ENCODE assay signal across 10 cellular contexts in genomic region chr5:151257731-151258715, GRCh38. TPM values are rescaled to one million over a fixed set of nuclear protein-coding genes. Genes with fewer than 3 reads are reported as not detected.
A peak's percentile ranks its signal among the peaks of the same experiment; 100 is the strongest.
DNase-seq lines count a peak whose midpoint lies in the region; ATAC-seq and TF ChIP-seq lines count a peak whose summit lies in the region.
"Had no signal": no experiment of that assay in that cellular context is flagged by ENCODE, and none has a peak within 500 bp of the region (broad histone marks: within the 10 kb centered on the region; RNA-seq: fewer than 3 reads in every experiment).

No MANE protein-coding gene starts in this region.

- H3K27ac ChIP-seq in Panc1 (ENCODE audit: low read length), result no peak overlapping the region
- H3K27ac ChIP-seq in mesodermal cell (ENCODE audit: low read depth, low read length, severe bottlenecking), result peak overlapping the region; percentile 64

- ATAC-seq in GM18505 (IDR thresholded peaks at IDR 0.05; ENCODE audit: unreplicated experiment) (no peak), HG02588 (IDR thresholded peaks at IDR 0.05; ENCODE audit: unreplicated experiment) (peak; percentile 30), Panc1 (peak; percentile 5; the same call in 1 of the 2 replicates)

- in situ Hi-C loops in Panc1 (cut with HindIII; ENCODE audit: low pct_unique_long_range_greater_than_20kb, low sequenced_read_pairs), result no loop called here

- no peak overlapping the region for H3K4me3 ChIP-seq in Panc1 (ENCODE audit: low read depth in 2 of 2, low read length in 2 of 2)
- no peak overlapping the region for H3K4me3 ChIP-seq in mesodermal cell (ENCODE audit: extremely low read depth, insufficient read depth, low read length, poor library complexity, severe bottlenecking)

- DNase-seq in Panc1 (ENCODE audit: low read depth, low spot score) (peak; percentile 33), cortex of kidney (lab: John Stamatoyannopoulos, UW) (no peak), HEK293T (ENCODE audit: extremely low spot score) (no peak)
- DNase-seq in activated effector memory CD4-positive, alpha-beta T cell treated with Interleukin-2 at 50 U/mL for 16 hours, result no peak
- DNase-seq in activated naive CD4-positive, alpha-beta T cell (lab: John Stamatoyannopoulos, UW), result no peak

- POLR2A ChIA-PET in Panc1 (lab: Charles Lee) (no interaction called here), HEK293T (lab: Yijun Ruan, JAX) (no interaction called here)

- H3K27me3 ChIP-seq in Panc1 (ENCODE audit: control insufficient read depth, insufficient read depth, low read length), result no peaks in the 10 kb centered on the region

- WGBS in mesodermal cell (ENCODE audit: insufficient coverage in 2 of 2), 2 experiments, result 86 to 94% methylated on average over 8 to 10 of the region's 12 CpGs

- no peak for TF ChIP-seq CTCF in Panc1 (IDR thresholded peaks at IDR 0.05)

- H3K4me1 ChIP-seq in Panc1 (ENCODE audit: control insufficient read depth, insufficient read depth, low read length) (0 out of 2 replicates have a peak, but pooled peaks cover 3% of the 10 kb centered on the region), mesodermal cell (ENCODE audit: control insufficient read depth, insufficient read depth, low read length, poor library complexity, severe bottlenecking) (peaks cover 12% of the 10 kb centered on the region)

- CTCF ChIA-PET in Panc1 (lab: Charles Lee) (no interaction called here), HEK293T (lab: Yijun Ruan, JAX) (no interaction called here)

- no peaks in the 10 kb centered on the region for H3K9me3 ChIP-seq in Panc1 (ENCODE audit: control insufficient read depth, insufficient read depth, low read depth, low read length)
- H3K9me3 ChIP-seq in mesodermal cell (ENCODE audit: control insufficient read depth, low read length), result no peaks in the 10 kb centered on the region

- BruUV-seq in Panc1 (replicated peaks; lab: Mats Ljungman, UMichigan), result no TSS peak

- intact Hi-C loops in Panc1 (cut with micrococcal nuclease; ENCODE audit: unreplicated experiment), result no loop called here

- no peaks in the 10 kb centered on the region; the same call in 1 of the 2 replicates for H3K36me3 ChIP-seq in Panc1 (ENCODE audit: control insufficient read depth, insufficient read depth, low read length)
- no peaks in the 10 kb centered on the region for H3K36me3 ChIP-seq in mesodermal cell (ENCODE audit: control insufficient read depth, insufficient read depth, low read length)

- peak; percentile 50 for TF ChIP-seq POLR2A in GM18505 (IDR thresholded peaks at IDR 0.05; ENCODE audit: borderline replicate concordance, extremely low read depth, insufficient read depth, insufficient read length)

TF ChIP-seq in HEK293T, 16 proteins besides CTCF, POLR2A, EP300 and RAD21:
- TF ChIP-seq HDGF (IDR thresholded peaks at IDR 0.05; ENCODE audit: borderline replicate concordance) (no peak), FOXM1 (IDR thresholded peaks at IDR 0.05; ENCODE audit: borderline replicate concordance) (no peak), FOXA1 (IDR thresholded peaks at IDR 0.05) (no peak), FOXK2 (IDR thresholded peaks at IDR 0.05) (no peak), TARDBP (IDR thresholded peaks at IDR 0.05) (no peak), ZNF384 (IDR thresholded peaks at IDR 0.05) (no peak), L3MBTL2 (conservative IDR thresholded peaks at IDR 0.05) (no peak), BHLHE40 (IDR thresholded peaks at IDR 0.05; ENCODE audit: borderline replicate concordance) (no peak), LEF1 (IDR thresholded peaks at IDR 0.05; ENCODE audit: borderline replicate concordance) (no peak), SP1 (IDR thresholded peaks at IDR 0.05) (no peak), ELF4 (IDR thresholded peaks at IDR 0.05) (no peak), CTBP1 (IDR thresholded peaks at IDR 0.05; ENCODE audit: borderline replicate concordance) (no peak), ARNT (IDR thresholded peaks at IDR 0.05) (no peak), SUZ12 (IDR thresholded peaks at IDR 0.05) (no peak), NFRKB (IDR thresholded peaks at IDR 0.05) (no peak)
- TF ChIP-seq, protein P1, sequence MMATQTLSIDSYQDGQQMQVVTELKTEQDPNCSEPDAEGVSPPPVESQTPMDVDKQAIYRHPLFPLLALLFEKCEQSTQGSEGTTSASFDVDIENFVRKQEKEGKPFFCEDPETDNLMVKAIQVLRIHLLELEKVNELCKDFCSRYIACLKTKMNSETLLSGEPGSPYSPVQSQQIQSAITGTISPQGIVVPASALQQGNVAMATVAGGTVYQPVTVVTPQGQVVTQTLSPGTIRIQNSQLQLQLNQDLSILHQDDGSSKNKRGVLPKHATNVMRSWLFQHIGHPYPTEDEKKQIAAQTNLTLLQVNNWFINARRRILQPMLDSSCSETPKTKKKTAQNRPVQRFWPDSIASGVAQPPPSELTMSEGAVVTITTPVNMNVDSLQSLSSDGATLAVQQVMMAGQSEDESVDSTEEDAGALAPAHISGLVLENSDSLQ (IDR thresholded peaks at IDR 0.05), result no peak
TF ChIP-seq in HEK293T: peak in this region for 0.

RNA-seq across cellular contexts. Expression of gene GM2A, which starts 5.0 kb away (rescaled TPM):
- total RNA-seq in Panc1 (2021; ENCODE audit: unreplicated experiment), result 40.7 TPM
- 26.8 TPM for polyA plus RNA-seq in Panc1 (2012; ENCODE audit: insufficient read length)
- 25.2 TPM for polyA plus RNA-seq in mesodermal cell (2013, experiment 1 of 2)
- 25.0 TPM for polyA plus RNA-seq in mesodermal cell (2013, experiment 2 of 2)

RNA-seq across cellular contexts. Expression of gene CCDC69, which starts 34.1 kb away (rescaled TPM):
- total RNA-seq in Panc1 (2021; ENCODE audit: unreplicated experiment), result 2.1 TPM
- 1.7 TPM for polyA plus RNA-seq in Panc1 (2012; ENCODE audit: insufficient read length)
- 5.1 TPM for polyA plus RNA-seq in mesodermal cell (2013, experiment 1 of 2)
- 4.9 TPM for polyA plus RNA-seq in mesodermal cell (2013, experiment 2 of 2)

RNA-seq across cellular contexts. Expression of gene SLC36A3, which starts 45.5 kb away (rescaled TPM):
- not detected for total RNA-seq in Panc1 (2021; ENCODE audit: unreplicated experiment)
- not detected for polyA plus RNA-seq in Panc1 (2012; ENCODE audit: insufficient read length)
- not detected for polyA plus RNA-seq in mesodermal cell (2013, experiment 1 of 2)
- not detected for polyA plus RNA-seq in mesodermal cell (2013, experiment 2 of 2)
- total RNA-seq: liver, temporal lobe had no signal
- polyA plus RNA-seq: liver had no signal
